In the genomic region with DNA sequence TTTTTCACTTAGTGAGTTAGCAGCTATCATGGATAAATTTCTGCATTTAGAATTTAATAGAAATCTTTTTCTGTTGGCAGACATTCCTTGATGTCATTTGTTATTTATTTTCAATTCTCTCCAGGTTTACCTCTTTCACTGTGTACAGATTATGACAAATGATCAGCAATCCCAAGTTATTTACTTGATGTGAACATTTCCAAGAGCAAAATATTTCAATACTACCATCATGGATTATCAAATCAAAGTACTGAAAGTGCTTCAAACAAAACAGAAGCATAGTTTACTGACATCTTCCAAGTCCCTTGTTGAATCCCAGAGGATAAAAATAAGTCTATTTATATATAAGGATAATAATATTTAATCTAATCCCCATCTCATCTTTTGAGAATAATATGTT, we compare ENCODE assay signal across 23 cellular contexts.
DNase-seq lines count a peak whose midpoint lies in the region; ATAC-seq, FAIRE-seq and TF ChIP-seq lines count a peak whose summit lies in the region.
"Had no signal": no experiment of that assay in that cellular context is flagged by ENCODE, and none has a peak within 500 bp of the region (broad histone marks: within the 10 kb centered on the region; RNA-seq: fewer than 3 reads in every experiment).

No MANE protein-coding gene starts in this region.

- peak overlapping the region; percentile 78 for H3K27ac Mint-ChIP-seq in HFFc6
- H3K27ac Mint-ChIP-seq: CD14-positive monocyte; CD4-positive, alpha-beta T cell; CD8-positive, alpha-beta memory T cell had no signal

- no peaks in the 10 kb centered on the region for H4K20me1 ChIP-seq in endothelial cell of umbilical vein (replicated peaks; ENCODE audit: control insufficient read depth, extremely low read depth, insufficient read depth, low read length)
- H4K20me1 ChIP-seq: BLaER1 treated with 17β-estradiol and CSF1 and Interleukin-3, amounts not matched to agents 10 nM and 100 nM had no signal

- H3K79me2 ChIP-seq in endothelial cell of umbilical vein (ENCODE audit: control insufficient read depth, insufficient read depth, low read length): no peaks in the 10 kb centered on the region

- H3K27me3 Mint-ChIP-seq in HFFc6 (ENCODE audit: insufficient read depth): no peaks in the 10 kb centered on the region

- H3K27ac ChIP-seq in endothelial cell of umbilical vein (ENCODE audit: insufficient read depth, low read depth, low read length) (peak overlapping the region; percentile 45), spleen (peak overlapping the region in 5 of 8 donors; percentile 6 to 65 (median 58))
- H3K27ac ChIP-seq: A549; BLaER1 treated with 17β-estradiol and CSF1 and Interleukin-3, amounts not matched to agents 10 nM and 100 nM had no signal

- peaks cover 15% of the 10 kb centered on the region for H3K4me1 ChIP-seq in endothelial cell of umbilical vein (ENCODE audit: control insufficient read depth, extremely low read depth, insufficient read depth, low read length)
- H3K4me1 ChIP-seq in spleen: peaks cover 0 to 6% (median 0%) of the 10 kb centered on the region in 6 donors
- H3K4me1 ChIP-seq: A549; BLaER1 treated with 17β-estradiol and CSF1 and Interleukin-3, amounts not matched to agents 10 nM and 100 nM had no signal

- POLR2A ChIA-PET in endothelial cell of umbilical vein (lab: Charles Lee): interaction anchor here (1.0 to 1.3 kb wide), 2 partner anchors 852 to 855 kb away, joined by 3 to 4 read pairs; a partner anchor contains a TSS

- ATAC-seq in SK-N-SH treated with all-trans-retinoic acid at 6 μM for 48 hours: peak; percentile 57
- ATAC-seq: A549 had no signal

- no peak overlapping the region for H2AFZ ChIP-seq in endothelial cell of umbilical vein (ENCODE audit: low read depth, low read length)

- H3K9me3 Mint-ChIP-seq in HFFc6: peaks cover 14% of the 10 kb centered on the region

- no peak overlapping the region for H3K4me3 Mint-ChIP-seq in HFFc6
- H3K4me3 Mint-ChIP-seq: CD14-positive monocyte; CD4-positive, alpha-beta T cell; CD8-positive, alpha-beta memory T cell had no signal

- FAIRE-seq in endothelial cell of umbilical vein (lab: Jason Lieb, UNC): no peak
- FAIRE-seq: A549, D721Med, GM12892, H1 had no signal

- H3K36me3 ChIP-seq in endothelial cell of umbilical vein (ENCODE audit: control insufficient read depth in 2 of 2, extremely low read depth in 1 of 2, insufficient read depth in 2 of 2, low read length in 2 of 2) (no peaks in the 10 kb centered on the region), spleen (no peaks in the 10 kb centered on the region)
- H3K36me3 ChIP-seq: BE2C; BLaER1 treated with 17β-estradiol and CSF1 and Interleukin-3, amounts not matched to agents 10 nM and 100 nM had no signal

- BruUV-seq in endothelial cell of umbilical vein (replicated peaks; lab: Mats Ljungman, UMichigan): no TSS peak

- H3K4me1 Mint-ChIP-seq in HFFc6 (ENCODE audit: low read depth): peaks cover 39% of the 10 kb centered on the region
- H3K4me1 Mint-ChIP-seq: CD14-positive monocyte; CD8-positive, alpha-beta memory T cell had no signal

- CTCF ChIA-PET in endothelial cell of umbilical vein (lab: Charles Lee): interaction anchor here (0.7 to 1.2 kb wide), 9 partner anchors 12 to 1326 kb away, joined by 3 to 5 read pairs (median 4); no protein-coding TSS in a partner anchor

- peaks cover 13% of the 10 kb centered on the region for H3K36me3 Mint-ChIP-seq in HFFc6 (ENCODE audit: low read depth)
- H3K36me3 Mint-ChIP-seq: CD14-positive monocyte; CD8-positive, alpha-beta memory T cell had no signal

- dilution Hi-C loops in endothelial cell of umbilical vein (cut with MboI; ENCODE audit: extremely low pct_ligation_motif_present, low sequenced_read_pairs): no loop called here

- H3K4me3 ChIP-seq in endothelial cell of umbilical vein (replicated peaks in 1 of 3; ENCODE audit: insufficient read depth in 1 of 3, low read depth in 1 of 3, low read length in 3 of 3) (no peak overlapping the region), spleen (no peak overlapping the region)
- H3K4me3 ChIP-seq: A549; BLaER1 treated with 17β-estradiol and CSF1 and Interleukin-3, amounts not matched to agents 10 nM and 100 nM had no signal

- H3K9me3 ChIP-seq in endothelial cell of umbilical vein (replicated peaks; ENCODE audit: control insufficient read depth, insufficient read depth, low read length) (no peaks in the 10 kb centered on the region), spleen (peaks cover 0 to 10% (median 0%) of the 10 kb centered on the region in 8 donors)
- H3K9me3 ChIP-seq: A549, BE2C had no signal

- no peak overlapping the region for H3K9ac ChIP-seq in endothelial cell of umbilical vein (replicated peaks; ENCODE audit: extremely low read depth, insufficient read depth, low read length)
- H3K9ac ChIP-seq: BLaER1 treated with 17β-estradiol and CSF1 and Interleukin-3, amounts not matched to agents 10 nM and 100 nM had no signal

- no peaks in the 10 kb centered on the region for H3K27me3 ChIP-seq in endothelial cell of umbilical vein (ENCODE audit: control insufficient read depth in 2 of 2, insufficient read depth in 2 of 2, low read length in 2 of 2)
- H3K27me3 ChIP-seq in spleen (replicated peaks in 1 of 7): no peaks in the 10 kb centered on the region
- H3K27me3 ChIP-seq: BE2C; BLaER1 treated with 17β-estradiol and CSF1 and Interleukin-3, amounts not matched to agents 10 nM and 100 nM had no signal

- TF ChIP-seq CTCF in HFFc6 (IDR thresholded peaks at IDR 0.05) (no peak), endothelial cell of umbilical vein (IDR thresholded peaks at IDR 0.05; ENCODE audit: extremely low read depth in 1 of 2, insufficient read depth in 1 of 2, low read depth in 1 of 2, low read length in 2 of 2) (no peak), spleen (IDR thresholded peaks at IDR 0.05 in 8 of 11, conservative IDR thresholded peaks at IDR 0.05 in 3 of 11) (no peak)

- H3K9me1 ChIP-seq in endothelial cell of umbilical vein (replicated peaks; ENCODE audit: control insufficient read depth, extremely low read depth, insufficient read depth, low read length): no peaks in the 10 kb centered on the region

- no peak for TF ChIP-seq POLR2A in endothelial cell of umbilical vein (IDR thresholded peaks at IDR 0.05; ENCODE audit: low read depth, low read length)
- no peak for TF ChIP-seq POLR2A in spleen (IDR thresholded peaks at IDR 0.05)

- intact Hi-C loops in endothelial cell of umbilical vein (cut with micrococcal nuclease) (loop anchor here (1.0 to 5.0 kb wide), 3 partner anchors 18 to 1336 kb away; no protein-coding TSS in a partner anchor), spleen (cut with DNase I; ENCODE audit: low total_unique reads) (no loop called here)

- DNase-seq in HFFc6: no peak
- DNase-seq in endothelial cell of umbilical vein (ENCODE audit: low read depth, low spot score): no peak
- no peak for DNase-seq in spleen
- no peak for DNase-seq in DMS153 treated with DMSO at 0.1 percent for 48 hours (lab: John Stamatoyannopoulos, UW; ENCODE audit: unreplicated experiment)
- no peak for DNase-seq in HuH-7.5 (ENCODE audit: low spot score)
- no peak for DNase-seq in NCI-H510A treated with DMSO at 0.1 percent for 48 hours (lab: John Stamatoyannopoulos, UW)
- DNase-seq: 8988T; ACHN; AML-193; BE2C; CD4-positive, alpha-beta T cell; CD8-positive, alpha-beta memory T cell; DMS 273 treated with DMSO at 0.1 percent for 48 hours; DMS53; DMS79 treated with DMSO at 0.1 percent for 48 hours; H7 had no signal

- H3K4me2 ChIP-seq in endothelial cell of umbilical vein (ENCODE audit: insufficient read depth, low read length): peak overlapping the region; percentile 73
- H3K4me2 ChIP-seq: A549; BLaER1 treated with 17β-estradiol and CSF1 and Interleukin-3, amounts not matched to agents 10 nM and 100 nM had no signal

TF ChIP-seq in SK-N-SH treated with all-trans-retinoic acid at 6 μM for 48 hours, 23 proteins besides CTCF, POLR2A, EP300 and RAD21:
- no peak for TF ChIP-seq PPARA (CRISPR knock-in tag; IDR thresholded peaks at IDR 0.05; ENCODE audit: borderline replicate concordance)
- no peak for TF ChIP-seq ZFP30 (CRISPR knock-in tag; IDR thresholded peaks at IDR 0.05)
- TF ChIP-seq ISL1 (CRISPR knock-in tag; IDR thresholded peaks at IDR 0.05): 0 out of 2 replicates have a peak, but pooled peaks have one; percentile 34
- TF ChIP-seq ZNF70 (CRISPR knock-in tag; IDR thresholded peaks at IDR 0.05): no peak
- no peak for TF ChIP-seq GLIS3 (CRISPR knock-in tag; IDR thresholded peaks at IDR 0.05)

TF ChIP-seq in endothelial cell of umbilical vein, 7 proteins besides CTCF, POLR2A, EP300 and RAD21:
- TF ChIP-seq GATA2 (IDR thresholded peaks at IDR 0.05; ENCODE audit: insufficient read depth, insufficient read length, low read depth, low read length) (no peak), FOS (IDR thresholded peaks at IDR 0.05; ENCODE audit: borderline replicate concordance, insufficient read depth, low read length) (no peak), POLR2AphosphoS5 (IDR thresholded peaks at IDR 0.05; ENCODE audit: insufficient read depth, low read depth, low read length) (no peak), EZH2 (IDR thresholded peaks at IDR 0.05; ENCODE audit: borderline replicate concordance, low read depth, low read length, severe bottlenecking) (no peak), JUN (IDR thresholded peaks at IDR 0.05; ENCODE audit: borderline replicate concordance, insufficient read depth, insufficient read length, low read depth) (no peak), MYC (IDR thresholded peaks at IDR 0.05; ENCODE audit: low read depth, low read length) (no peak)
- TF ChIP-seq, protein P1, sequence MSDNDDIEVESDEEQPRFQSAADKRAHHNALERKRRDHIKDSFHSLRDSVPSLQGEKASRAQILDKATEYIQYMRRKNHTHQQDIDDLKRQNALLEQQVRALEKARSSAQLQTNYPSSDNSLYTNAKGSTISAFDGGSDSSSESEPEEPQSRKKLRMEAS (IDR thresholded peaks at IDR 0.05; ENCODE audit: insufficient read depth, insufficient read length): no peak
TF ChIP-seq in endothelial cell of umbilical vein: peak in this region for 0.
